ENCODE assay signal across 8 cellular contexts in the genomic region with DNA sequence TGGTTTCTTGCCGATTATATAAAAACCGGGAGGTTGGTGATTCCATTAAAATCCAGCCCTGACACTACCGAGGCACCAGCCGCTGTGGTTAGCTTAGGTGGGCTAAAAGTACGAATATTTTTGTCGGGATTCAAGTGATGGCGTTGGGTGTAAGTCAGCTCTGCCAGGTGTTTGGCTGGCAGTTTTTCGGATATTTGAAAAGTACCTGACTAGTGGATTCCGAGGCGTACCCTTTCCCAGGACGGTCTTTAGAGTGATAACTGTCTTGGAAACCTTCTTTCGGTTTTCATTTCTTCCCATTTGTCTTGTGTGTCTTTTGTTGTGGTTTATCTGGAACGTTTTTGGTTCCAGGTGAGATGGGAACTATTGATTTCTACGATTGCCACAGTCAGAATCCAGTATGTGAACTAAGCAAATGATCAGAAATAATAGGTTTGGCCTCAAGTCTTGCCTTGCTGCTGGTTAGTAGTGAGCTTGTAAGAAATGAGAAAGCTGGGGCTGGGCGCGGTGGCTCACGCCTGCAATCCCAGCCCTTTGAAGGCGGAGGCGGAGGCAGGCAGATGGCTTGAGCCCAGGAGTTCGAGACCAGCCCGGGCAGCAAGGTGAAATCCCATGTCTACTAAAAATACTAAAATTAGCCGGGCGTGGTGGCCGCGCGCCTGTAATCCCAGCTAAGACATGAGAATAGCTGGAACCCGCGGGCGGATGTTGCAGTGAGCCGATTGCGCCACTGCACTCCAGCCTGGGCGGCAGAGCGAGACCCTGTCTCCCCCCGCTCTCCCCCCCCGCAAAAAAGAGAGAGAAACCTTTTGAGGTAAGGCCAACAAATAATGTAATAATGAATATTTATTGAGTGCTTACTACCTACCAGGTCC. TPM values are rescaled to one million over a fixed set of nuclear protein-coding genes. Genes with fewer than 3 reads are reported as not detected.
DNase-seq lines count a peak whose midpoint lies in the region; ATAC-seq and TF ChIP-seq lines count a peak whose summit lies in the region.

No MANE protein-coding gene starts in this region.

- no peaks in the 10 kb centered on the region for H3K9me3 Mint-ChIP-seq in activated CD4-positive, alpha-beta memory T cell treated with anti-CD3 and anti-CD28 coated beads, Interleukin-2, amount 10 ng/mL, durations not matched to agents 7 days and 5 days

- CTCF ChIA-PET in activated CD4-positive, alpha-beta memory T cell treated with anti-CD3 and anti-CD28 coated beads, Interleukin-2, amount 10 ng/mL, durations not matched to agents 7 days and 5 days (lab: Charles Lee) = interaction anchor here (1.1 to 1.6 kb wide), 2 partner anchors 152 to 191 kb away, joined by 3 to 4 read pairs; no protein-coding TSS in a partner anchor

- ATAC-seq in GM19452 (IDR thresholded peaks at IDR 0.05; ENCODE audit: unreplicated experiment) = no peak

- peak overlapping the region; percentile 94 for H3K4me3 Mint-ChIP-seq in activated CD4-positive, alpha-beta memory T cell treated with anti-CD3 and anti-CD28 coated beads, Interleukin-2, amount 10 ng/mL, durations not matched to agents 7 days and 5 days

- no peaks in the 10 kb centered on the region for H3K9me2 ChIP-seq in Loucy (replicated peaks; ENCODE audit: low read depth, low read length)

- POLR2A ChIA-PET in activated CD4-positive, alpha-beta memory T cell treated with anti-CD3 and anti-CD28 coated beads, Interleukin-2, amount 10 ng/mL, durations not matched to agents 7 days and 5 days (lab: Charles Lee) = interaction anchor here (0.7 to 2.0 kb wide), 9 partner anchors 15 to 140 kb away, joined by 3 to 20 read pairs (median 5); a partner anchor contains a TSS

- peaks cover 2% of the 10 kb centered on the region for H3K36me3 Mint-ChIP-seq in activated CD4-positive, alpha-beta memory T cell treated with anti-CD3 and anti-CD28 coated beads, Interleukin-2, amount 10 ng/mL, durations not matched to agents 7 days and 5 days (ENCODE audit: low read depth)

- WGBS in suprapubic skin = 12% methylated on average over 35 of the region's 35 CpGs

- H3K9ac ChIP-seq in Loucy (ENCODE audit: low read depth, low read length, poor library complexity, severe bottlenecking) = peak overlapping the region; percentile 81

- H3K27me3 ChIP-seq in Loucy (ENCODE audit: insufficient read depth, low read length, poor library complexity, severe bottlenecking) (no peaks in the 10 kb centered on the region), suprapubic skin (no peaks in the 10 kb centered on the region)

- H3F3A ChIP-seq in Loucy (ENCODE audit: low read depth) = no peaks in the 10 kb centered on the region; the same call in 1 of the 2 replicates

- peak; percentile 49 for DNase-seq in EL
- DNase-seq in activated CD4-positive, alpha-beta memory T cell treated with anti-CD3 and anti-CD28 coated beads, Interleukin-2, amount 10 ng/mL, durations not matched to agents 7 days and 5 days = peak; percentile 39
- no peak for DNase-seq in epithelial cell of proximal tubule (ENCODE audit: low read depth)
- peak; percentile 32 for DNase-seq in mucosa of gallbladder (ENCODE audit: low spot score)
- peak; percentile 84 to 86 for DNase-seq in suprapubic skin (ENCODE audit: low spot score in 2 of 2)
- DNase-seq in NCI-H2196 (lab: John Stamatoyannopoulos, UW; ENCODE audit: unreplicated experiment) = no peak

- TF ChIP-seq CTCF in Loucy (conservative IDR thresholded peaks at IDR 0.05; ENCODE audit: low read length) (no peak; the same call in 1 of the 2 replicates), epithelial cell of proximal tubule (conservative IDR thresholded peaks at IDR 0.05; ENCODE audit: low read depth, low read length) (no peak), suprapubic skin (IDR thresholded peaks at IDR 0.05) (no peak)

- no peaks in the 10 kb centered on the region for H3K9me3 ChIP-seq in Loucy (ENCODE audit: insufficient read depth, low read depth, low read length)
- no peaks in the 10 kb centered on the region for H3K9me3 ChIP-seq in suprapubic skin

- peak overlapping the region; percentile 77 for H3K27ac Mint-ChIP-seq in activated CD4-positive, alpha-beta memory T cell treated with anti-CD3 and anti-CD28 coated beads, Interleukin-2, amount 10 ng/mL, durations not matched to agents 7 days and 5 days

- TF ChIP-seq POLR2A in suprapubic skin (IDR thresholded peaks at IDR 0.05) = peak in 1 of 2 donors; percentile 20

- TF ChIP-seq EP300 in suprapubic skin (IDR thresholded peaks at IDR 0.05) = no peak

- H3K27me3 Mint-ChIP-seq in activated CD4-positive, alpha-beta memory T cell treated with anti-CD3 and anti-CD28 coated beads, Interleukin-2, amount 10 ng/mL, durations not matched to agents 7 days and 5 days = no peaks in the 10 kb centered on the region

- H3K4me1 Mint-ChIP-seq in activated CD4-positive, alpha-beta memory T cell treated with anti-CD3 and anti-CD28 coated beads, Interleukin-2, amount 10 ng/mL, durations not matched to agents 7 days and 5 days = peaks cover 41% of the 10 kb centered on the region

- peak overlapping the region; percentile 98 for H3K27ac ChIP-seq in suprapubic skin

- H3K36me3 ChIP-seq in Loucy (ENCODE audit: insufficient read depth, low read length) (no peaks in the 10 kb centered on the region), suprapubic skin (no peaks in the 10 kb centered on the region)

- H2AFZ ChIP-seq in Loucy (ENCODE audit: low read length) = no peak overlapping the region

- H3K4me1 ChIP-seq in Loucy (ENCODE audit: insufficient read depth, low read length, poor library complexity, severe bottlenecking) (peaks cover 36% of the 10 kb centered on the region), suprapubic skin (peaks cover 26% of the 10 kb centered on the region)

- H4K20me1 ChIP-seq in Loucy (ENCODE audit: insufficient read depth, low read length, poor library complexity, severe bottlenecking) = peaks cover 41% of the 10 kb centered on the region

- peaks cover 54% of the 10 kb centered on the region for H3K79me2 ChIP-seq in Loucy (ENCODE audit: insufficient read depth, low read length)

- H3K4me3 ChIP-seq in Loucy (ENCODE audit: low read length, poor library complexity, severe bottlenecking) (peak overlapping the region; percentile 80), epithelial cell of proximal tubule (ENCODE audit: low read depth, low read length) (peak overlapping the region; percentile 62), suprapubic skin (peak overlapping the region; percentile 92)

- peak overlapping the region; percentile 87 for H3K4me2 ChIP-seq in Loucy (ENCODE audit: low read depth, low read length, poor library complexity, severe bottlenecking)

RNA-seq across cellular contexts. Expression of a gene that starts 1.4 kb away (rescaled TPM):
- total RNA-seq in activated CD4-positive, alpha-beta memory T cell treated with anti-CD3 and anti-CD28 coated beads, Interleukin-2, amount 10 ng/mL, durations not matched to agents 7 days and 5 days = 10 to 100 TPM; 41.7 to 45.1 TPM
- total RNA-seq in epithelial cell of proximal tubule (21.0 and 26.0 TPM in 2 replicates), mucosa of gallbladder (54.6 TPM), suprapubic skin (10 to 100 TPM; 46.6 to 53.3 (median 49.9) TPM)

RNA-seq across cellular contexts. Expression of a gene that starts 14.4 kb away (rescaled TPM):
- total RNA-seq in activated CD4-positive, alpha-beta memory T cell treated with anti-CD3 and anti-CD28 coated beads, Interleukin-2, amount 10 ng/mL, durations not matched to agents 7 days and 5 days = 10 to 100 TPM; 46.8 to 47.4 TPM
- total RNA-seq in epithelial cell of proximal tubule = 24.6 and 42.0 TPM in 2 replicates
- 29.3 TPM for total RNA-seq in mucosa of gallbladder
- total RNA-seq in suprapubic skin = 10 to 100 TPM; 41.8 to 70.2 (median 48.4) TPM

RNA-seq across cellular contexts. Expression of a gene that starts 40.0 kb away (rescaled TPM):
- total RNA-seq in activated CD4-positive, alpha-beta memory T cell treated with anti-CD3 and anti-CD28 coated beads, Interleukin-2, amount 10 ng/mL, durations not matched to agents 7 days and 5 days = 10 to 100 TPM; 58.5 to 65.8 TPM
- 15.4 and 19.5 TPM in 2 replicates for total RNA-seq in epithelial cell of proximal tubule
- total RNA-seq in mucosa of gallbladder = 54.0 TPM
- total RNA-seq in suprapubic skin = 10 to 100 TPM; 19.2 to 69.3 (median 28.3) TPM

Comparison
In these comparisons a context has a peak if more than half of its experiments do, and no peak if none do; other contexts are left out.
1. DNase-seq: peak in EL (single experiment), activated CD4-positive, alpha-beta memory T cell treated with anti-CD3 and anti-CD28 coated beads, Interleukin-2, amount 10 ng/mL, durations not matched to agents 7 days and 5 days (single experiment), mucosa of gallbladder (single experiment) and suprapubic skin (2 of 2); none in epithelial cell of proximal tubule (single experiment) and NCI-H2196 (single experiment).
2. Peak in every context shown above with its lines, with median percentiles within 50 percentile points of each other: H3K4me3 ChIP-seq.